19 cellular contexts compared by ENCODE assay signal in the genomic region with DNA sequence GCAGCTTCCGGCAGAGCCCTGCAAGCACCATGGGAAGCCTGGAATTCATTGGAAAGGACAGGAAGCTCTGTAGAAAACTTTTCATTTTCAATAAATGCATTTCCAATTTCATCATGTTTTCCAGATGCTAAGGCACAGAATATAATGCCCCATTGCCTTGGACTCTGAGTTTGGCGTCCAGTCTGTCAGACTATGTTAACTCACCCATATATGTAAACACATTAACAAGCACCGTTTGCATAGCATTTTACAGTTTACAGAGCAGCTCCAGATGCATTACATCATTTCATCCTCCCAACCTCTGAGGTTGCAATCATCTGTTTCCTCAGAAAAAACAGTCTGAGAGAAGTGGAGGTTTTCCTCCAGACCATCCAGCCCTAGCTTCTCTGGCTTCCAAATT. TPM values are rescaled to one million over a fixed set of nuclear protein-coding genes. Genes with fewer than 3 reads are reported as not detected.
A peak's percentile ranks its signal among the peaks of the same experiment; 100 is the strongest.
DNase-seq lines count a peak whose midpoint lies in the region; ATAC-seq and TF ChIP-seq lines count a peak whose summit lies in the region.
"Had no signal": no experiment of that assay in that cellular context is flagged by ENCODE, and none has a peak within 500 bp of the region (broad histone marks: within the 10 kb centered on the region; RNA-seq: fewer than 3 reads in every experiment).

No MANE protein-coding gene starts in this region.

- intact Hi-C loops in left ventricle myocardium superior (cut with micrococcal nuclease), result no loop called here
- intact Hi-C loops in Right ventricle myocardium inferior (cut with DNase I), result no loop called here
- intact Hi-C loops in CD4-positive, alpha-beta T cell (cut with DNase I, micrococcal nuclease), result no loop called here
- intact Hi-C loops in tibial artery (cut with DNase I; ENCODE audit: low total_unique reads), result no loop called here

- H3K9me3 Mint-ChIP-seq in CD4-positive, alpha-beta T cell, result no peaks in the 10 kb centered on the region
- H3K9me3 Mint-ChIP-seq in immature natural killer cell, result no peaks in the 10 kb centered on the region
- H3K9me3 Mint-ChIP-seq: stimulated activated naive CD8-positive, alpha-beta T cell treated with anti-CD3 and anti-CD28 coated beads, Interleukin-15, Interleukin-2, amounts not matched to agents 100 ng/mL and 50 ng/mL, for 24 hours had no signal

- no peaks in the 10 kb centered on the region for H3K27me3 ChIP-seq in CD4-positive, alpha-beta T cell (ENCODE audit: control insufficient read depth, insufficient read depth, low read length)
- no peaks in the 10 kb centered on the region for H3K27me3 ChIP-seq in tibial artery
- H3K27me3 ChIP-seq: uterus had no signal

- POLR2A ChIA-PET in CD4-positive, alpha-beta T cell (lab: Charles Lee), result no interaction called here

- no peak for DNase-seq in left ventricle myocardium superior
- no peak for DNase-seq in Right ventricle myocardium inferior (ENCODE audit: missing footprints)
- DNase-seq in NCI-H446 treated with DMSO at 0.1 percent for 48 hours (lab: John Stamatoyannopoulos, UW), result peak; percentile 34
- peak; percentile 95 for DNase-seq in fibroblast of peridontal ligament (ENCODE audit: extremely low read depth)
- DNase-seq in activated effector memory CD4-positive, alpha-beta T cell treated with Interleukin-2 at 50 U/mL for 16 hours, result no peak
- no peak for DNase-seq in CD4-positive, alpha-beta T cell
- no peak for DNase-seq in immature natural killer cell
- no peak for DNase-seq in tibial artery
- DNase-seq: activated CD8-positive, alpha-beta T cell treated with anti-CD3 and anti-CD28 coated beads, Interleukin-2, amount 10 ng/mL, durations not matched to agents 7 days and 5 days; central memory CD4-positive, alpha-beta T cell; effector memory CD4-positive, alpha-beta T cell; H7; naive thymus-derived CD4-positive, alpha-beta T cell; NCI-H1930; NCI-H748 treated with DMSO at 0.1 percent for 48 hours; SW 1271; uterus had no signal

- no peak for TF ChIP-seq CTCF in CD4-positive, alpha-beta T cell (IDR thresholded peaks at IDR 0.05)
- TF ChIP-seq CTCF in tibial artery (IDR thresholded peaks at IDR 0.05), result no peak

- H3K27ac Mint-ChIP-seq in CD4-positive, alpha-beta T cell, result no peak overlapping the region
- no peak overlapping the region for H3K27ac Mint-ChIP-seq in immature natural killer cell
- H3K27ac Mint-ChIP-seq: activated CD8-positive, alpha-beta T cell treated with anti-CD3 and anti-CD28 coated beads, Interleukin-2, amount 10 ng/mL, durations not matched to agents 7 days and 5 days; naive thymus-derived CD4-positive, alpha-beta T cell; stimulated activated naive CD8-positive, alpha-beta T cell treated with anti-CD3 and anti-CD28 coated beads, Interleukin-15, Interleukin-2, amounts not matched to agents 100 ng/mL and 50 ng/mL, for 24 hours had no signal

- H3K27ac ChIP-seq in CD4-positive, alpha-beta T cell (ENCODE audit: low read depth, low read length), result no peak overlapping the region
- no peak overlapping the region for H3K27ac ChIP-seq in tibial artery
- H3K27ac ChIP-seq: uterus had no signal

- no peaks in the 10 kb centered on the region for H3K4me1 Mint-ChIP-seq in CD4-positive, alpha-beta T cell (ENCODE audit: low read depth)
- no peaks in the 10 kb centered on the region for H3K4me1 Mint-ChIP-seq in immature natural killer cell
- H3K4me1 Mint-ChIP-seq: naive thymus-derived CD4-positive, alpha-beta T cell had no signal

- ATAC-seq in left ventricle myocardium superior, result peak; percentile 37
- ATAC-seq in Right ventricle myocardium inferior, result no peak
- no peak for ATAC-seq in CD4-positive, alpha-beta T cell (ENCODE audit: poor library complexity)
- ATAC-seq: activated CD8-positive, alpha-beta T cell treated with anti-CD3 and anti-CD28 coated beads, Interleukin-2, amount 10 ng/mL, durations not matched to agents 7 days and 5 days; naive thymus-derived CD4-positive, alpha-beta T cell had no signal

- H3K9me3 ChIP-seq in CD4-positive, alpha-beta T cell (ENCODE audit: control insufficient read depth, low read length), result no peaks in the 10 kb centered on the region
- no peaks in the 10 kb centered on the region for H3K9me3 ChIP-seq in tibial artery
- H3K9me3 ChIP-seq: uterus had no signal

- H3K4me3 ChIP-seq in tibial artery, result no peak overlapping the region
- H3K4me3 ChIP-seq: lung, uterus had no signal

- H3K4me3 Mint-ChIP-seq in CD4-positive, alpha-beta T cell, result no peak overlapping the region
- no peak overlapping the region for H3K4me3 Mint-ChIP-seq in immature natural killer cell
- H3K4me3 Mint-ChIP-seq: activated CD8-positive, alpha-beta T cell treated with anti-CD3 and anti-CD28 coated beads, Interleukin-2, amount 10 ng/mL, durations not matched to agents 7 days and 5 days; naive thymus-derived CD4-positive, alpha-beta T cell; stimulated activated naive CD8-positive, alpha-beta T cell treated with anti-CD3 and anti-CD28 coated beads, Interleukin-15, Interleukin-2, amounts not matched to agents 100 ng/mL and 50 ng/mL, for 24 hours had no signal

- H3K36me3 Mint-ChIP-seq in CD4-positive, alpha-beta T cell (ENCODE audit: low read depth), result no peaks in the 10 kb centered on the region
- H3K36me3 Mint-ChIP-seq in immature natural killer cell, result no peaks in the 10 kb centered on the region
- H3K36me3 Mint-ChIP-seq: naive thymus-derived CD4-positive, alpha-beta T cell had no signal

- CTCF ChIA-PET in CD4-positive, alpha-beta T cell (lab: Charles Lee), result no interaction called here

- H3K27me3 Mint-ChIP-seq in CD4-positive, alpha-beta T cell, result no peaks in the 10 kb centered on the region
- H3K27me3 Mint-ChIP-seq in immature natural killer cell (ENCODE audit: low read depth in 3 of 3), result peaks cover 5 to 9% (median 8%) of the 10 kb centered on the region in 3 donors
- H3K27me3 Mint-ChIP-seq: stimulated activated naive CD8-positive, alpha-beta T cell treated with anti-CD3 and anti-CD28 coated beads, Interleukin-15, Interleukin-2, amounts not matched to agents 100 ng/mL and 50 ng/mL, for 24 hours had no signal

- H3K36me3 ChIP-seq in tibial artery, result no peaks in the 10 kb centered on the region
- H3K36me3 ChIP-seq: uterus had no signal

- peaks cover 0 to 30% (median 2%) of the 10 kb centered on the region in 4 donors for H3K4me1 ChIP-seq in tibial artery
- H3K4me1 ChIP-seq: uterus had no signal

RNA-seq across cellular contexts. Expression of a gene that starts 26.3 kb away (rescaled TPM):
- total RNA-seq in left ventricle myocardium superior (0.55 TPM), Right ventricle myocardium inferior (0.65 TPM)
- not detected for total RNA-seq in CD4-positive, alpha-beta T cell
- polyA plus RNA-seq in immature natural killer cell, result not detected
- total RNA-seq: activated CD8-positive, alpha-beta T cell treated with anti-CD3 and anti-CD28 coated beads, Interleukin-2, amount 10 ng/mL, durations not matched to agents 7 days and 5 days; H7; uterus had no signal
- polyA plus RNA-seq: naive thymus-derived CD4-positive, alpha-beta T cell had no signal

RNA-seq across cellular contexts. Expression of a gene that starts 29.3 kb away (rescaled TPM):
- 10.8 TPM for total RNA-seq in left ventricle myocardium superior
- 8.4 TPM for total RNA-seq in Right ventricle myocardium inferior
- total RNA-seq in CD4-positive, alpha-beta T cell, result not detected
- not detected for polyA plus RNA-seq in immature natural killer cell
- total RNA-seq: activated CD8-positive, alpha-beta T cell treated with anti-CD3 and anti-CD28 coated beads, Interleukin-2, amount 10 ng/mL, durations not matched to agents 7 days and 5 days; naive thymus-derived CD4-positive, alpha-beta T cell had no signal
- polyA plus RNA-seq: naive thymus-derived CD4-positive, alpha-beta T cell had no signal

Comparison
In these comparisons a context has a peak if more than half of its experiments do, and no peak if none do; other contexts are left out.
1. DNase-seq: peak in NCI-H446 treated with DMSO at 0.1 percent for 48 hours (single experiment) and fibroblast of peridontal ligament (single experiment); none in left ventricle myocardium superior (single experiment), Right ventricle myocardium inferior (single experiment), activated effector memory CD4-positive, alpha-beta T cell treated with Interleukin-2 at 50 U/mL for 16 hours (single experiment), CD4-positive, alpha-beta T cell (0 of 10), immature natural killer cell (0 of 3) and tibial artery (0 of 2).